ENCODE assay signal across 11 cellular contexts in genomic region chr18:34494359-34494696, GRCh38.
DNase-seq lines count a peak whose midpoint lies in the region; ATAC-seq, FAIRE-seq and TF ChIP-seq lines count a peak whose summit lies in the region.
"Had no signal": no experiment of that assay in that cellular context is flagged by ENCODE, and none has a peak within 500 bp of the region (broad histone marks: within the 10 kb centered on the region; RNA-seq: fewer than 3 reads in every experiment).

No MANE protein-coding gene starts in this region.

- no peaks in the 10 kb centered on the region for H3K36me3 Mint-ChIP-seq in chondrocyte (ENCODE audit: low read depth)
- peaks cover 2% of the 10 kb centered on the region for H3K36me3 Mint-ChIP-seq in activated CD8-positive, alpha-beta memory T cell treated with anti-CD3 and anti-CD28 coated beads, Interleukin-2, amount 10 ng/mL, durations not matched to agents 7 days and 5 days
- H3K36me3 Mint-ChIP-seq in stimulated activated memory B cell treated with anti-CD40 and anti-IgM and Interleukin-4, amounts not matched to agents 10 μg/mL and 1 μg/mL and 100 μg/mL, for 72 hours: no peaks in the 10 kb centered on the region

- POLR2A ChIA-PET in HepG2 (lab: Yijun Ruan, JAX): no interaction called here

- H3K9ac ChIP-seq in HepG2 (ENCODE audit: insufficient read depth, low read depth, low read length): peak overlapping the region; percentile 22; the same call in 1 of the 2 replicates

- TF ChIP-seq EP300 in HepG2 (IDR thresholded peaks at IDR 0.05; ENCODE audit: low read depth in 2 of 2, low read length in 2 of 2): no peak
- no peak for TF ChIP-seq EP300 in HepG2 (CRISPR knock-in tag; IDR thresholded peaks at IDR 0.05; ENCODE audit: borderline replicate concordance)

- TF ChIP-seq CTCF in chondrocyte (IDR thresholded peaks at IDR 0.05) (no peak), HepG2 (CRISPR knock-in tag; IDR thresholded peaks at IDR 0.05) (no peak), tibial artery (IDR thresholded peaks at IDR 0.05) (no peak)

- peaks cover 14% of the 10 kb centered on the region; the same call in 1 of the 2 replicates for H3K4me1 ChIP-seq in HepG2 (ENCODE audit: insufficient read depth, low read length)
- peaks cover 0 to 18% (median 3%) of the 10 kb centered on the region in 4 donors for H3K4me1 ChIP-seq in tibial artery

- H3K27ac ChIP-seq in HepG2 (ENCODE audit: extremely low read length, insufficient read depth, low read length) (no peak overlapping the region), tibial artery (peak overlapping the region; percentile 74 to 77)
- H3K27ac ChIP-seq: VCaP had no signal

- in situ Hi-C loops in HepG2 (cut with HindIII; ENCODE audit: extremely low pct_ligation_motif_present, low pct_unique_long_range_greater_than_20kb): no loop called here

- intact Hi-C loops in HepG2 (cut with micrococcal nuclease; ENCODE audit: unreplicated experiment): loop anchor here (5.0 to 10.0 kb wide), 4 partner anchors 53 to 142 kb away; no protein-coding TSS in a partner anchor
- intact Hi-C loops in tibial artery (cut with DNase I; ENCODE audit: low total_unique reads): loop anchor here (10.0 kb wide), 2 partner anchors 100 to 290 kb away; no protein-coding TSS in a partner anchor

- peak overlapping the region; percentile 45 for H3K27ac Mint-ChIP-seq in chondrocyte (ENCODE audit: unreplicated experiment)
- H3K27ac Mint-ChIP-seq in activated CD8-positive, alpha-beta memory T cell treated with anti-CD3 and anti-CD28 coated beads, Interleukin-2, amount 10 ng/mL, durations not matched to agents 7 days and 5 days: no peak overlapping the region
- H3K27ac Mint-ChIP-seq in stimulated activated memory B cell treated with anti-CD40 and anti-IgM and Interleukin-4, amounts not matched to agents 10 μg/mL and 1 μg/mL and 100 μg/mL, for 72 hours: no peak overlapping the region

- H3K4me3 Mint-ChIP-seq in chondrocyte (ENCODE audit: unreplicated experiment): peak overlapping the region; percentile 57
- no peak overlapping the region for H3K4me3 Mint-ChIP-seq in activated CD8-positive, alpha-beta memory T cell treated with anti-CD3 and anti-CD28 coated beads, Interleukin-2, amount 10 ng/mL, durations not matched to agents 7 days and 5 days
- H3K4me3 Mint-ChIP-seq in stimulated activated memory B cell treated with anti-CD40 and anti-IgM and Interleukin-4, amounts not matched to agents 10 μg/mL and 1 μg/mL and 100 μg/mL, for 72 hours: no peak overlapping the region
- H3K4me3 Mint-ChIP-seq: central memory CD8-positive, alpha-beta T cell had no signal

- no peak for TF ChIP-seq RAD21 in HepG2 (CRISPR knock-in tag; IDR thresholded peaks at IDR 0.05)

- FAIRE-seq in HepG2 (lab: Jason Lieb, UNC): no peak
- FAIRE-seq: A204.1 had no signal

- H3K9me3 Mint-ChIP-seq in chondrocyte (ENCODE audit: low read depth): no peaks in the 10 kb centered on the region
- H3K9me3 Mint-ChIP-seq in activated CD8-positive, alpha-beta memory T cell treated with anti-CD3 and anti-CD28 coated beads, Interleukin-2, amount 10 ng/mL, durations not matched to agents 7 days and 5 days (ENCODE audit: low read depth): no peaks in the 10 kb centered on the region
- H3K9me3 Mint-ChIP-seq in stimulated activated memory B cell treated with anti-CD40 and anti-IgM and Interleukin-4, amounts not matched to agents 10 μg/mL and 1 μg/mL and 100 μg/mL, for 72 hours: no peaks in the 10 kb centered on the region

- WGBS in HepG2 (ENCODE audit: low lambda C conversion rate): 9% methylated on average over 13 of the region's 16 CpGs

- ATAC-seq in HepG2: no peak; the same call in 2 of the 3 replicates
- no peak for ATAC-seq in activated CD8-positive, alpha-beta memory T cell treated with anti-CD3 and anti-CD28 coated beads, Interleukin-2, amount 10 ng/mL, durations not matched to agents 7 days and 5 days
- ATAC-seq in HG03565 (IDR thresholded peaks at IDR 0.05; ENCODE audit: unreplicated experiment): no peak
- ATAC-seq in stimulated activated memory B cell treated with anti-CD40 and anti-IgM and Interleukin-4, amounts not matched to agents 10 μg/mL and 1 μg/mL and 100 μg/mL, for 72 hours: no peak

- no peaks in the 10 kb centered on the region for H3K27me3 ChIP-seq in HepG2 (ENCODE audit: control insufficient read depth in 1 of 2, insufficient read depth in 2 of 2, low read length in 2 of 2)
- no peaks in the 10 kb centered on the region for H3K27me3 ChIP-seq in tibial artery

- H3K4me3 ChIP-seq in HepG2 (replicated peaks in 1 of 3; ENCODE audit: insufficient read depth in 1 of 3, low read depth in 2 of 3, low read length in 3 of 3): peak overlapping the region; percentile 37 to 93 (median 81); a peak in 5 of 6 replicates
- H3K4me3 ChIP-seq in tibial artery: peak overlapping the region; percentile 68 to 78

- TF ChIP-seq POLR2A in HepG2 (IDR thresholded peaks at IDR 0.05; ENCODE audit: insufficient read depth in 1 of 2, low read depth in 2 of 2, low read length in 2 of 2): no peak

- no peaks in the 10 kb centered on the region for H3K9me3 ChIP-seq in HepG2 (ENCODE audit: low read length)
- H3K9me3 ChIP-seq in tibial artery: no peaks in the 10 kb centered on the region

- H3K79me2 ChIP-seq in HepG2 (ENCODE audit: insufficient read depth, low read length): no peaks in the 10 kb centered on the region

- CTCF ChIA-PET in HepG2 (lab: Yijun Ruan, JAX; ENCODE audit: low intra/inter-chr PET ratio, low total read pairs): no interaction called here
- CTCF ChIA-PET in activated CD8-positive, alpha-beta memory T cell treated with anti-CD3 and anti-CD28 coated beads, Interleukin-2, amount 10 ng/mL, durations not matched to agents 7 days and 5 days (lab: Charles Lee): no interaction called here

- peaks cover 54% of the 10 kb centered on the region for H3K27me3 Mint-ChIP-seq in chondrocyte (ENCODE audit: low read depth)
- peaks cover 29% of the 10 kb centered on the region for H3K27me3 Mint-ChIP-seq in activated CD8-positive, alpha-beta memory T cell treated with anti-CD3 and anti-CD28 coated beads, Interleukin-2, amount 10 ng/mL, durations not matched to agents 7 days and 5 days
- H3K27me3 Mint-ChIP-seq in stimulated activated memory B cell treated with anti-CD40 and anti-IgM and Interleukin-4, amounts not matched to agents 10 μg/mL and 1 μg/mL and 100 μg/mL, for 72 hours: peaks cover 30% of the 10 kb centered on the region

- BruUV-seq in HepG2 (replicated peaks; lab: Mats Ljungman, UMichigan): no TSS peak

- H4K20me1 ChIP-seq in HepG2 (ENCODE audit: insufficient read depth, low read length): no peaks in the 10 kb centered on the region

- DNase-seq in DMS 273 (lab: John Stamatoyannopoulos, UW; ENCODE audit: unreplicated experiment) (peak; percentile 31), DMS 273 treated with DMSO at 0.1 percent for 48 hours (lab: John Stamatoyannopoulos, UW) (no peak), chondrocyte (ENCODE audit: low spot score) (peak; percentile 60), HepG2 (ENCODE audit: low spot score) (peak; percentile 3), tibial artery (peak in 1 of 2 donors; percentile 58)
- DNase-seq in activated CD8-positive, alpha-beta memory T cell treated with anti-CD3 and anti-CD28 coated beads, Interleukin-2, amount 10 ng/mL, durations not matched to agents 7 days and 5 days: no peak

- H3K4me2 ChIP-seq in HepG2 (ENCODE audit: low read depth, low read length): peak overlapping the region; percentile 84

- H3K4me1 Mint-ChIP-seq in chondrocyte (ENCODE audit: low read depth): peaks cover 5% of the 10 kb centered on the region
- peaks cover 4% of the 10 kb centered on the region for H3K4me1 Mint-ChIP-seq in activated CD8-positive, alpha-beta memory T cell treated with anti-CD3 and anti-CD28 coated beads, Interleukin-2, amount 10 ng/mL, durations not matched to agents 7 days and 5 days
- H3K4me1 Mint-ChIP-seq in stimulated activated memory B cell treated with anti-CD40 and anti-IgM and Interleukin-4, amounts not matched to agents 10 μg/mL and 1 μg/mL and 100 μg/mL, for 72 hours: no peaks in the 10 kb centered on the region
- H3K4me1 Mint-ChIP-seq: central memory CD8-positive, alpha-beta T cell had no signal

- no peak overlapping the region for H2AFZ ChIP-seq in HepG2 (ENCODE audit: low read length)

- H3K36me3 ChIP-seq in HepG2 (replicated peaks in 1 of 2; ENCODE audit: control insufficient read depth in 1 of 2, insufficient read depth in 2 of 2, low read length in 2 of 2) (no peaks in the 10 kb centered on the region), tibial artery (no peaks in the 10 kb centered on the region)

TF ChIP-seq in HepG2, 621 proteins besides CTCF, POLR2A, EP300 and RAD21 (continues in another document):
- TF ChIP-seq NKX3-1 (CRISPR knock-in tag; IDR thresholded peaks at IDR 0.05) (no peak), SNAI1 (CRISPR knock-in tag; IDR thresholded peaks at IDR 0.05; ENCODE audit: borderline replicate concordance) (no peak), PHF8 (CRISPR knock-in tag; IDR thresholded peaks at IDR 0.05) (no peak), AGO1 (IDR thresholded peaks at IDR 0.05; ENCODE audit: low read depth, low read length, poor library complexity, severe bottlenecking) (no peak), SCMH1 (CRISPR knock-in tag; IDR thresholded peaks at IDR 0.05; ENCODE audit: borderline replicate concordance) (no peak), ZNF569 (CRISPR knock-in tag; IDR thresholded peaks at IDR 0.05; ENCODE audit: borderline replicate concordance) (no peak), ZBTB4 (CRISPR knock-in tag; IDR thresholded peaks at IDR 0.05; ENCODE audit: borderline replicate concordance) (no peak), MYC (CRISPR knock-in tag; IDR thresholded peaks at IDR 0.05; ENCODE audit: borderline replicate concordance) (no peak)

Comparison
In these comparisons a context has a peak if more than half of its experiments do, and no peak if none do; other contexts are left out.
1. DNase-seq: peak in DMS 273 (single experiment), chondrocyte (single experiment) and HepG2 (single experiment); none in DMS 273 treated with DMSO at 0.1 percent for 48 hours (single experiment) and activated CD8-positive, alpha-beta memory T cell treated with anti-CD3 and anti-CD28 coated beads, Interleukin-2, amount 10 ng/mL, durations not matched to agents 7 days and 5 days (single experiment).